In the genomic region with DNA sequence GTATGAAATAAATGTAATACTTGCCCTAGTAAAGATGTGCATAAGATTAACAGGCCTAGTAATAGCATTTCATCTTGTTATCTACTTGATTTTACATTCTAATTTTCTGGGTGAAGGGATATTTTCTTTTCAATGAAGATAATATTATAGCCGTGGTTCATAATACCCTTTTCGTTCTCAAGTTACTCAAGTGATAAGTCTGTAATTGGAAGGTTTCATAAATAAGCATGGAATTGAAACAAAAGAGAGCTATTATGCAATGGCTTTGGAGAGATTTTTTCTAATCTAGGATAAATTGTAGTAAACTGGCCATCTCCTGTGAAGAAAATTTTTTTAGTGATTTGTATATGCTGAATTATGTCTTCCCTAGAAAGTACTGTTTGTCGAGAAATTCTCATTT, we compare ENCODE assay signal across 15 cellular contexts. TPM values are rescaled to one million over a fixed set of nuclear protein-coding genes. Genes with fewer than 3 reads are reported as not detected.
A peak's percentile ranks its signal among the peaks of the same experiment; 100 is the strongest.
DNase-seq lines count a peak whose midpoint lies in the region; ATAC-seq, FAIRE-seq and TF ChIP-seq lines count a peak whose summit lies in the region.
"Had no signal": no experiment of that assay in that cellular context is flagged by ENCODE, and none has a peak within 500 bp of the region (broad histone marks: within the 10 kb centered on the region; RNA-seq: fewer than 3 reads in every experiment).

No MANE protein-coding gene starts in this region.

- H3K4me3 ChIP-seq in HEK293 (ENCODE audit: low read depth, low read length): no peak overlapping the region
- H3K4me3 ChIP-seq in SK-N-MC: no peak overlapping the region
- H3K4me3 ChIP-seq in fibroblast of the aortic adventitia (ENCODE audit: low read depth, low read length): no peak overlapping the region
- H3K4me3 ChIP-seq in pancreas: no peak overlapping the region
- H3K4me3 ChIP-seq: BLaER1, GM23338 had no signal

- peak; percentile 49 for FAIRE-seq in pancreas (lab: Jason Lieb, UNC)
- FAIRE-seq: GM18507 had no signal

- CTCF ChIA-PET in HEK293 (lab: Yijun Ruan, JAX): no interaction called here
- CTCF ChIA-PET in activated CD4-positive, alpha-beta memory T cell treated with anti-CD3 and anti-CD28 coated beads, Interleukin-2, amount 10 ng/mL, durations not matched to agents 7 days and 5 days (lab: Charles Lee): no interaction called here

- H3K27me3 ChIP-seq in pancreas: no peaks in the 10 kb centered on the region
- H3K27me3 ChIP-seq: BLaER1 had no signal

- H3K36me3 ChIP-seq in HEK293 (ENCODE audit: control insufficient read depth in 2 of 2, insufficient read depth in 1 of 2, low read length in 2 of 2): peaks cover 11 to 38% of the 10 kb centered on the region in 2 experiments
- peaks cover 41% of the 10 kb centered on the region for H3K36me3 ChIP-seq in SK-N-MC (ENCODE audit: insufficient read depth, low read length)
- peaks cover 0 to 4% (median 0%) of the 10 kb centered on the region in 3 donors for H3K36me3 ChIP-seq in pancreas

- H3K9ac ChIP-seq in SK-N-MC (ENCODE audit: insufficient read length): no peak overlapping the region
- H3K9ac ChIP-seq: BLaER1 had no signal

- H3K9me3 Mint-ChIP-seq in activated CD4-positive, alpha-beta memory T cell treated with anti-CD3 and anti-CD28 coated beads, Interleukin-2, amount 10 ng/mL, durations not matched to agents 7 days and 5 days: no peaks in the 10 kb centered on the region
- H3K9me3 Mint-ChIP-seq: CD8-positive, alpha-beta memory T cell; GM23338 had no signal

- no peaks in the 10 kb centered on the region for H3K9me3 ChIP-seq in HEK293 (ENCODE audit: control insufficient read depth, insufficient read depth, low read depth, low read length)
- H3K9me3 ChIP-seq in SK-N-MC (ENCODE audit: low read depth, low read length): no peaks in the 10 kb centered on the region
- no peaks in the 10 kb centered on the region for H3K9me3 ChIP-seq in pancreas
- H3K9me3 ChIP-seq: BLaER1, Caco-2 had no signal

- WGBS in pancreas, 2 donors: 77 to 81% methylated on average over 3 of the region's 3 CpGs

- no peak for TF ChIP-seq CTCF in HEK293 (tag by site-specific recombination; IDR thresholded peaks at IDR 0.05)
- no peak for TF ChIP-seq CTCF in fibroblast of the aortic adventitia (IDR thresholded peaks at IDR 0.05; ENCODE audit: insufficient read depth, low read length)
- no peak for TF ChIP-seq CTCF in pancreas (IDR thresholded peaks at IDR 0.05)

- peaks cover 43% of the 10 kb centered on the region for H3K36me3 Mint-ChIP-seq in activated CD4-positive, alpha-beta memory T cell treated with anti-CD3 and anti-CD28 coated beads, Interleukin-2, amount 10 ng/mL, durations not matched to agents 7 days and 5 days (ENCODE audit: low read depth)

- H3K27me3 Mint-ChIP-seq in activated CD4-positive, alpha-beta memory T cell treated with anti-CD3 and anti-CD28 coated beads, Interleukin-2, amount 10 ng/mL, durations not matched to agents 7 days and 5 days: no peaks in the 10 kb centered on the region
- H3K27me3 Mint-ChIP-seq: CD8-positive, alpha-beta memory T cell had no signal

- H3K27ac Mint-ChIP-seq in activated CD4-positive, alpha-beta memory T cell treated with anti-CD3 and anti-CD28 coated beads, Interleukin-2, amount 10 ng/mL, durations not matched to agents 7 days and 5 days: no peak overlapping the region

- no peak for DNase-seq in SK-N-MC (ENCODE audit: low read depth, low spot score)
- DNase-seq in fibroblast of the aortic adventitia (ENCODE audit: low read depth): peak; percentile 3
- DNase-seq in pancreas: no peak
- no peak for DNase-seq in activated CD4-positive, alpha-beta memory T cell treated with anti-CD3 and anti-CD28 coated beads, Interleukin-2, amount 10 ng/mL, durations not matched to agents 7 days and 5 days
- DNase-seq: AML-193; Caco-2; CD8-positive, alpha-beta memory T cell; H7; KG1 had no signal

- H3K4me1 ChIP-seq in HEK293 (ENCODE audit: control insufficient read depth, insufficient read depth, low read length) (peaks cover 10% of the 10 kb centered on the region; the same call in 1 of the 2 replicates), pancreas (peaks cover 0 to 6% (median 4%) of the 10 kb centered on the region in 3 donors)
- H3K4me1 ChIP-seq: BLaER1, Caco-2 had no signal

- H3K27ac ChIP-seq in HEK293 (ENCODE audit: extremely low read depth, low read depth, low read length): no peak overlapping the region; the same call in 1 of the 2 replicates
- H3K27ac ChIP-seq in SK-N-MC: peak overlapping the region; percentile 44
- H3K27ac ChIP-seq in pancreas: no peak overlapping the region
- H3K27ac ChIP-seq: BLaER1 had no signal

- intact Hi-C loops in pancreas (cut with DNase I): no loop called here

- H3K4me3 Mint-ChIP-seq in activated CD4-positive, alpha-beta memory T cell treated with anti-CD3 and anti-CD28 coated beads, Interleukin-2, amount 10 ng/mL, durations not matched to agents 7 days and 5 days: no peak overlapping the region
- H3K4me3 Mint-ChIP-seq: CD8-positive, alpha-beta memory T cell; GM23338 had no signal

- H3K4me1 Mint-ChIP-seq in activated CD4-positive, alpha-beta memory T cell treated with anti-CD3 and anti-CD28 coated beads, Interleukin-2, amount 10 ng/mL, durations not matched to agents 7 days and 5 days: peaks cover 8% of the 10 kb centered on the region

- POLR2A ChIA-PET in HEK293 (lab: Yijun Ruan, JAX): no interaction called here
- POLR2A ChIA-PET in activated CD4-positive, alpha-beta memory T cell treated with anti-CD3 and anti-CD28 coated beads, Interleukin-2, amount 10 ng/mL, durations not matched to agents 7 days and 5 days (lab: Charles Lee): no interaction called here

- ATAC-seq in pancreas (no peak), HG03045 (IDR thresholded peaks at IDR 0.05; ENCODE audit: unreplicated experiment) (no peak), HG03025 (IDR thresholded peaks at IDR 0.05; ENCODE audit: low FRiP score, unreplicated experiment) (no peak)
- ATAC-seq: GM23338 had no signal

TF ChIP-seq in HEK293, 187 proteins besides CTCF, POLR2A, EP300 and RAD21:
- TF ChIP-seq PRDM1 (tag by site-specific recombination; IDR thresholded peaks at IDR 0.05): peak; percentile 50
- TF ChIP-seq ZNF664 (tag by site-specific recombination; IDR thresholded peaks at IDR 0.05): no peak
- TF ChIP-seq, protein P1, sequence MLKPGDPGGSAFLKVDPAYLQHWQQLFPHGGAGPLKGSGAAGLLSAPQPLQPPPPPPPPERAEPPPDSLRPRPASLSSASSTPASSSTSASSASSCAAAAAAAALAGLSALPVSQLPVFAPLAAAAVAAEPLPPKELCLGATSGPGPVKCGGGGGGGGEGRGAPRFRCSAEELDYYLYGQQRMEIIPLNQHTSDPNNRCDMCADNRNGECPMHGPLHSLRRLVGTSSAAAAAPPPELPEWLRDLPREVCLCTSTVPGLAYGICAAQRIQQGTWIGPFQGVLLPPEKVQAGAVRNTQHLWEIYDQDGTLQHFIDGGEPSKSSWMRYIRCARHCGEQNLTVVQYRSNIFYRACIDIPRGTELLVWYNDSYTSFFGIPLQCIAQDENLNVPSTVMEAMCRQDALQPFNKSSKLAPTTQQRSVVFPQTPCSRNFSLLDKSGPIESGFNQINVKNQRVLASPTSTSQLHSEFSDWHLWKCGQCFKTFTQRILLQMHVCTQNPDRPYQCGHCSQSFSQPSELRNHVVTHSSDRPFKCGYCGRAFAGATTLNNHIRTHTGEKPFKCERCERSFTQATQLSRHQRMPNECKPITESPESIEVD (tag by site-specific recombination; IDR thresholded peaks at IDR 0.05): peak; percentile 90
- peak; percentile 79; the same call in 1 of the 2 replicates for TF ChIP-seq SP7 (tag by site-specific recombination; IDR thresholded peaks at IDR 0.05)
- peak; percentile 38; the same call in 1 of the 2 replicates for TF ChIP-seq ZNF843 (tag by site-specific recombination; IDR thresholded peaks at IDR 0.05)
- no peak for TF ChIP-seq ZBTB10 (tag by site-specific recombination; IDR thresholded peaks at IDR 0.05)

RNA-seq across cellular contexts. Expression of gene NAA35, which starts 19.0 kb away (rescaled TPM):
- 25.9 and 47.0 TPM in 2 replicates for total RNA-seq in fibroblast of the aortic adventitia (ENCODE audit: low replicate concordance)
- 10 to 100 TPM; 10.3 to 13.8 (median 11.5) TPM for total RNA-seq in pancreas
- polyA plus RNA-seq in pancreas: 1 to 10 TPM; 4.1 to 6.6 TPM
- total RNA-seq in activated CD4-positive, alpha-beta memory T cell treated with anti-CD3 and anti-CD28 coated beads, Interleukin-2, amount 10 ng/mL, durations not matched to agents 7 days and 5 days: 10 to 100 TPM; 22.0 to 23.3 TPM
